In genomic region chr4:184824081-184824775, GRCh38 we compare ENCODE assay signal across 1 cellular context.
TF ChIP-seq lines count a peak whose summit lies in the region.

No MANE protein-coding gene starts in this region.

TF ChIP-seq in K562, 482 proteins besides CTCF, POLR2A, EP300 and RAD21 (continued from another document):
- TF ChIP-seq, protein P1, sequence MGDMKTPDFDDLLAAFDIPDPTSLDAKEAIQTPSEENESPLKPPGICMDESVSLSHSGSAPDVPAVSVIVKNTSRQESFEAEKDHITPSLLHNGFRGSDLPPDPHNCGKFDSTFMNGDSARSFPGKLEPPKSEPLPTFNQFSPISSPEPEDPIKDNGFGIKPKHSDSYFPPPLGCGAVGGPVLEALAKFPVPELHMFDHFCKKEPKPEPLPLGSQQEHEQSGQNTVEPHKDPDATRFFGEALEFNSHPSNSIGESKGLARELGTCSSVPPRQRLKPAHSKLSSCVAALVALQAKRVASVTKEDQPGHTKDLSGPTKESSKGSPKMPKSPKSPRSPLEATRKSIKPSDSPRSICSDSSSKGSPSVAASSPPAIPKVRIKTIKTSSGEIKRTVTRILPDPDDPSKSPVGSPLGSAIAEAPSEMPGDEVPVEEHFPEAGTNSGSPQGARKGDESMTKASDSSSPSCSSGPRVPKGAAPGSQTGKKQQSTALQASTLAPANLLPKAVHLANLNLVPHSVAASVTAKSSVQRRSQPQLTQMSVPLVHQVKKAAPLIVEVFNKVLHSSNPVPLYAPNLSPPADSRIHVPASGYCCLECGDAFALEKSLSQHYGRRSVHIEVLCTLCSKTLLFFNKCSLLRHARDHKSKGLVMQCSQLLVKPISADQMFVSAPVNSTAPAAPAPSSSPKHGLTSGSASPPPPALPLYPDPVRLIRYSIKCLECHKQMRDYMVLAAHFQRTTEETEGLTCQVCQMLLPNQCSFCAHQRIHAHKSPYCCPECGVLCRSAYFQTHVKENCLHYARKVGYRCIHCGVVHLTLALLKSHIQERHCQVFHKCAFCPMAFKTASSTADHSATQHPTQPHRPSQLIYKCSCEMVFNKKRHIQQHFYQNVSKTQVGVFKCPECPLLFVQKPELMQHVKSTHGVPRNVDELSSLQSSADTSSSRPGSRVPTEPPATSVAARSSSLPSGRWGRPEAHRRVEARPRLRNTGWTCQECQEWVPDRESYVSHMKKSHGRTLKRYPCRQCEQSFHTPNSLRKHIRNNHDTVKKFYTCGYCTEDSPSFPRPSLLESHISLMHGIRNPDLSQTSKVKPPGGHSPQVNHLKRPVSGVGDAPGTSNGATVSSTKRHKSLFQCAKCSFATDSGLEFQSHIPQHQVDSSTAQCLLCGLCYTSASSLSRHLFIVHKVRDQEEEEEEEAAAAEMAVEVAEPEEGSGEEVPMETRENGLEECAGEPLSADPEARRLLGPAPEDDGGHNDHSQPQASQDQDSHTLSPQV (IDR thresholded peaks at IDR 0.05): no peak
- TF ChIP-seq FIP1L1 (IDR thresholded peaks at IDR 0.05; ENCODE audit: low read depth, low read length, poor library complexity, severe bottlenecking): no peak
